ENCODE assay signal across 1 cellular context in the genomic region with DNA sequence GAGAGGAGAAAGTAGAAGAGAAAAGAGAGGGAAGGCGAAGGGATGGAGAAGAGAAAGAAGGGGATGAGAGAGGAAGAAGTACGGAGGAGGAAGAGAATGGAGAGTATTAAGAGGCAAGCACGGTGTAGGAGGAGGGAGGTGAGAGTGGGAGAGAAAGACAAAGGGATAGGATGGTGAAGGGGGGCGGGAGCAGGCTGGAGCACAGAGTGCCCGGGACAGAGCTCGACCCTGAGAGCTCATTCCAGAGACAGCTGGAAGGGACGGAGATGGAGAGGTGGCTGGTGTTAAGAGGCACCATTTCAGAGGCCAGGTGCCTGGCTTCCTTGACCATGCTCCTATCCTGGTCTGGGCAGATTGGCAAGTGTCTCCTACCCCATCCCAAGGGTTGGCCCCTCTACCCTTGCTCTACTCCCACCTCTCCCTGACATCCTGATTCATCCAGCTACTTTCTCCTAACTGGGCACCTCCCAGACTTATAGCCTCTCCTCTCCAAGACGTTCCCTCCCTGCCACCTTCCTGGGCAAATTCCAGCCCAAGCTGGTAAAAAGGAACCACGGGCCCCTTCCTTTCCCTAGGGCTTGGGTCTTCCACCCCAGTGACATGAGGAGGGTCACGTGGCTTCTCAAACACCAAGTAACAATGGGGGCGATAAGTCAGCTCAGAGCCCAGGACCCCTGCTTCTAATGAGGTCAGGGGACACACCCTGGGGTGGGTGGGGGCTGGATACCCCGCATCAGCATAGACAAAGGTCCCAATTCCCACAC.
TF ChIP-seq lines count a peak whose summit lies in the region.

No MANE protein-coding gene starts in this region.

TF ChIP-seq in HEK293, 187 proteins besides CTCF, POLR2A, EP300 and RAD21 (continued from another document and continues in another):
- TF ChIP-seq HOXC10 (CRISPR knock-in tag; IDR thresholded peaks at IDR 0.05) (no peak), ZNF558 (tag by site-specific recombination; IDR thresholded peaks at IDR 0.05) (no peak), ZBTB48 (tag by site-specific recombination; IDR thresholded peaks at IDR 0.05) (no peak), GLI2 (tag by site-specific recombination; IDR thresholded peaks at IDR 0.05; ENCODE audit: borderline replicate concordance, low read depth) (no peak), ZNF302 (tag by site-specific recombination; IDR thresholded peaks at IDR 0.05; ENCODE audit: low read depth) (no peak), ZNF350 (tag by site-specific recombination; IDR thresholded peaks at IDR 0.05) (no peak), ZNF324 (tag by site-specific recombination; IDR thresholded peaks at IDR 0.05) (no peak), ZXDB (tag by site-specific recombination; IDR thresholded peaks at IDR 0.05) (no peak), ZNF792 (tag by site-specific recombination; IDR thresholded peaks at IDR 0.05) (no peak), ZNF202 (tag by site-specific recombination; IDR thresholded peaks at IDR 0.05; ENCODE audit: borderline replicate concordance) (no peak), ZNF670 (tag by site-specific recombination; IDR thresholded peaks at IDR 0.05; ENCODE audit: low read depth) (no peak), TCF7L2 (IDR thresholded peaks at IDR 0.05; ENCODE audit: borderline replicate concordance, low read depth, low read length) (no peak), HIC1 (tag by site-specific recombination; IDR thresholded peaks at IDR 0.05) (0 out of 2 replicates have a peak, but pooled peaks have one; percentile 24), ZNF529 (tag by site-specific recombination; IDR thresholded peaks at IDR 0.05; ENCODE audit: insufficient replicate concordance) (no peak), ZNF626 (tag by site-specific recombination; IDR thresholded peaks at IDR 0.05) (no peak), TRIM28 (IDR thresholded peaks at IDR 0.05; ENCODE audit: borderline replicate concordance, low read length) (no peak), PRDM4 (tag by site-specific recombination; IDR thresholded peaks at IDR 0.05) (no peak), ZNF585B (tag by site-specific recombination; IDR thresholded peaks at IDR 0.05) (no peak), ZNF600 (tag by site-specific recombination; IDR thresholded peaks at IDR 0.05) (0 out of 2 replicates have a peak, but pooled peaks have one; percentile 8), ZNF791 (tag by site-specific recombination; IDR thresholded peaks at IDR 0.05) (no peak), ZBTB11 (tag by site-specific recombination; conservative IDR thresholded peaks at IDR 0.05; ENCODE audit: low read depth) (no peak), ZNF645 (tag by site-specific recombination; IDR thresholded peaks at IDR 0.05) (no peak), EGR2 (tag by site-specific recombination; IDR thresholded peaks at IDR 0.05; ENCODE audit: low read depth) (peak; percentile 95), ZNF19 (tag by site-specific recombination; IDR thresholded peaks at IDR 0.05; ENCODE audit: low read depth) (no peak), ZNF677 (tag by site-specific recombination; IDR thresholded peaks at IDR 0.05) (no peak), ZNF785 (tag by site-specific recombination; IDR thresholded peaks at IDR 0.05) (no peak), ZNF398 (tag by site-specific recombination; IDR thresholded peaks at IDR 0.05) (no peak), ZNF214 (tag by site-specific recombination; IDR thresholded peaks at IDR 0.05; ENCODE audit: borderline replicate concordance) (no peak), ZNF555 (tag by site-specific recombination; conservative IDR thresholded peaks at IDR 0.05) (no peak), ZFHX2 (tag by site-specific recombination; conservative IDR thresholded peaks at IDR 0.05) (peak; percentile 90), ZNF10 (tag by site-specific recombination; IDR thresholded peaks at IDR 0.05) (no peak), OSR2 (tag by site-specific recombination; IDR thresholded peaks at IDR 0.05) (no peak), ZNF121 (tag by site-specific recombination; IDR thresholded peaks at IDR 0.05) (no peak), SP2 (tag by site-specific recombination; IDR thresholded peaks at IDR 0.05) (peak; percentile 34; the same call in 1 of the 2 replicates), ZNF221 (tag by site-specific recombination; IDR thresholded peaks at IDR 0.05; ENCODE audit: borderline replicate concordance) (no peak), ZNF292 (tag by site-specific recombination; IDR thresholded peaks at IDR 0.05; ENCODE audit: borderline replicate concordance, low read depth) (no peak), ZNF391 (tag by site-specific recombination; IDR thresholded peaks at IDR 0.05; ENCODE audit: borderline replicate concordance, low read depth) (no peak)
- TF ChIP-seq, protein P1, sequence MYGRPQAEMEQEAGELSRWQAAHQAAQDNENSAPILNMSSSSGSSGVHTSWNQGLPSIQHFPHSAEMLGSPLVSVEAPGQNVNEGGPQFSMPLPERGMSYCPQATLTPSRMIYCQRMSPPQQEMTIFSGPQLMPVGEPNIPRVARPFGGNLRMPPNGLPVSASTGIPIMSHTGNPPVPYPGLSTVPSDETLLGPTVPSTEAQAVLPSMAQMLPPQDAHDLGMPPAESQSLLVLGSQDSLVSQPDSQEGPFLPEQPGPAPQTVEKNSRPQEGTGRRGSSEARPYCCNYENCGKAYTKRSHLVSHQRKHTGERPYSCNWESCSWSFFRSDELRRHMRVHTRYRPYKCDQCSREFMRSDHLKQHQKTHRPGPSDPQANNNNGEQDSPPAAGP (tag by site-specific recombination; IDR thresholded peaks at IDR 0.05) = no peak
- TF ChIP-seq, protein P2, sequence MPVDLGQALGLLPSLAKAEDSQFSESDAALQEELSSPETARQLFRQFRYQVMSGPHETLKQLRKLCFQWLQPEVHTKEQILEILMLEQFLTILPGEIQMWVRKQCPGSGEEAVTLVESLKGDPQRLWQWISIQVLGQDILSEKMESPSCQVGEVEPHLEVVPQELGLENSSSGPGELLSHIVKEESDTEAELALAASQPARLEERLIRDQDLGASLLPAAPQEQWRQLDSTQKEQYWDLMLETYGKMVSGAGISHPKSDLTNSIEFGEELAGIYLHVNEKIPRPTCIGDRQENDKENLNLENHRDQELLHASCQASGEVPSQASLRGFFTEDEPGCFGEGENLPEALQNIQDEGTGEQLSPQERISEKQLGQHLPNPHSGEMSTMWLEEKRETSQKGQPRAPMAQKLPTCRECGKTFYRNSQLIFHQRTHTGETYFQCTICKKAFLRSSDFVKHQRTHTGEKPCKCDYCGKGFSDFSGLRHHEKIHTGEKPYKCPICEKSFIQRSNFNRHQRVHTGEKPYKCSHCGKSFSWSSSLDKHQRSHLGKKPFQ (tag by site-specific recombination; IDR thresholded peaks at IDR 0.05) = no peak
- TF ChIP-seq, protein P3, sequence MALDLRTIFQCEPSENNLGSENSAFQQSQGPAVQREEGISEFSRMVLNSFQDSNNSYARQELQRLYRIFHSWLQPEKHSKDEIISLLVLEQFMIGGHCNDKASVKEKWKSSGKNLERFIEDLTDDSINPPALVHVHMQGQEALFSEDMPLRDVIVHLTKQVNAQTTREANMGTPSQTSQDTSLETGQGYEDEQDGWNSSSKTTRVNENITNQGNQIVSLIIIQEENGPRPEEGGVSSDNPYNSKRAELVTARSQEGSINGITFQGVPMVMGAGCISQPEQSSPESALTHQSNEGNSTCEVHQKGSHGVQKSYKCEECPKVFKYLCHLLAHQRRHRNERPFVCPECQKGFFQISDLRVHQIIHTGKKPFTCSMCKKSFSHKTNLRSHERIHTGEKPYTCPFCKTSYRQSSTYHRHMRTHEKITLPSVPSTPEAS (tag by site-specific recombination; IDR thresholded peaks at IDR 0.05) = no peak
- TF ChIP-seq, protein P4, sequence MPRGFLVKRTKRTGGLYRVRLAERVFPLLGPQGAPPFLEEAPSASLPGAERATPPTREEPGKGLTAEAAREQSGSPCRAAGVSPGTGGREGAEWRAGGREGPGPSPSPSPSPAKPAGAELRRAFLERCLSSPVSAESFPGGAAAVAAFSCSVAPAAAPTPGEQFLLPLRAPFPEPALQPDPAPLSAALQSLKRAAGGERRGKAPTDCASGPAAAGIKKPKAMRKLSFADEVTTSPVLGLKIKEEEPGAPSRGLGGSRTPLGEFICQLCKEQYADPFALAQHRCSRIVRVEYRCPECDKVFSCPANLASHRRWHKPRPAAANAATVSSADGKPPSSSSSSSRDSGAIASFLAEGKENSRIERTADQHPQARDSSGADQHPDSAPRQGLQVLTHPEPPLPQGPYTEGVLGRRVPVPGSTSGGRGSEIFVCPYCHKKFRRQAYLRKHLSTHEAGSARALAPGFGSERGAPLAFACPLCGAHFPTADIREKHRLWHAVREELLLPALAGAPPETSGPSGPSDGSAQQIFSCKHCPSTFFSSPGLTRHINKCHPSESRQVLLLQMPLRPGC (tag by site-specific recombination; IDR thresholded peaks at IDR 0.05) = no peak
